Comparison of ENCODE assay signal across 1 cellular context in the genomic region with DNA sequence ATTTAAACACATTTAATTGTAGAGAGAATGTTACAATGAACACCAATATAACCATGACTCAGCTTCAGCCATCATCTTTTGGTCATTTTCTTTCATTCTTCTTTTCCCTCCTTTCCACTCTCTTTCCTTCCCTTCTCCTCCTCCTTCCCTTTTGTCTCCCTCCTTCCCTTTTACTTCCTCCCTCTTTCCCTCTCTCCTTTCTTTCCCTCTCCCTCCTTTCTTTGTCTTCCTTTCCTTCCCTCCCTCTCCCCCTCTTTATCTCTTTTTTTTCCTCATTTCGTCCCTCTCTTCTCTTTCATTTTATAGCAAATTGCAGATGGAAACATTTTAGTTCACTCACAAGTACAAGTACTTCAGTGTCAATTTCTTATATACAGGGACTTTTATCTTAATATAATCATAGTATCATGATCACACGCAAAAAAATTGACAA.
TF ChIP-seq lines count a peak whose summit lies in the region.

No MANE protein-coding gene starts in this region.

TF ChIP-seq in K562, 482 proteins besides CTCF, POLR2A, EP300 and RAD21 (continued from another document and continues in another):
- TF ChIP-seq, protein P1, sequence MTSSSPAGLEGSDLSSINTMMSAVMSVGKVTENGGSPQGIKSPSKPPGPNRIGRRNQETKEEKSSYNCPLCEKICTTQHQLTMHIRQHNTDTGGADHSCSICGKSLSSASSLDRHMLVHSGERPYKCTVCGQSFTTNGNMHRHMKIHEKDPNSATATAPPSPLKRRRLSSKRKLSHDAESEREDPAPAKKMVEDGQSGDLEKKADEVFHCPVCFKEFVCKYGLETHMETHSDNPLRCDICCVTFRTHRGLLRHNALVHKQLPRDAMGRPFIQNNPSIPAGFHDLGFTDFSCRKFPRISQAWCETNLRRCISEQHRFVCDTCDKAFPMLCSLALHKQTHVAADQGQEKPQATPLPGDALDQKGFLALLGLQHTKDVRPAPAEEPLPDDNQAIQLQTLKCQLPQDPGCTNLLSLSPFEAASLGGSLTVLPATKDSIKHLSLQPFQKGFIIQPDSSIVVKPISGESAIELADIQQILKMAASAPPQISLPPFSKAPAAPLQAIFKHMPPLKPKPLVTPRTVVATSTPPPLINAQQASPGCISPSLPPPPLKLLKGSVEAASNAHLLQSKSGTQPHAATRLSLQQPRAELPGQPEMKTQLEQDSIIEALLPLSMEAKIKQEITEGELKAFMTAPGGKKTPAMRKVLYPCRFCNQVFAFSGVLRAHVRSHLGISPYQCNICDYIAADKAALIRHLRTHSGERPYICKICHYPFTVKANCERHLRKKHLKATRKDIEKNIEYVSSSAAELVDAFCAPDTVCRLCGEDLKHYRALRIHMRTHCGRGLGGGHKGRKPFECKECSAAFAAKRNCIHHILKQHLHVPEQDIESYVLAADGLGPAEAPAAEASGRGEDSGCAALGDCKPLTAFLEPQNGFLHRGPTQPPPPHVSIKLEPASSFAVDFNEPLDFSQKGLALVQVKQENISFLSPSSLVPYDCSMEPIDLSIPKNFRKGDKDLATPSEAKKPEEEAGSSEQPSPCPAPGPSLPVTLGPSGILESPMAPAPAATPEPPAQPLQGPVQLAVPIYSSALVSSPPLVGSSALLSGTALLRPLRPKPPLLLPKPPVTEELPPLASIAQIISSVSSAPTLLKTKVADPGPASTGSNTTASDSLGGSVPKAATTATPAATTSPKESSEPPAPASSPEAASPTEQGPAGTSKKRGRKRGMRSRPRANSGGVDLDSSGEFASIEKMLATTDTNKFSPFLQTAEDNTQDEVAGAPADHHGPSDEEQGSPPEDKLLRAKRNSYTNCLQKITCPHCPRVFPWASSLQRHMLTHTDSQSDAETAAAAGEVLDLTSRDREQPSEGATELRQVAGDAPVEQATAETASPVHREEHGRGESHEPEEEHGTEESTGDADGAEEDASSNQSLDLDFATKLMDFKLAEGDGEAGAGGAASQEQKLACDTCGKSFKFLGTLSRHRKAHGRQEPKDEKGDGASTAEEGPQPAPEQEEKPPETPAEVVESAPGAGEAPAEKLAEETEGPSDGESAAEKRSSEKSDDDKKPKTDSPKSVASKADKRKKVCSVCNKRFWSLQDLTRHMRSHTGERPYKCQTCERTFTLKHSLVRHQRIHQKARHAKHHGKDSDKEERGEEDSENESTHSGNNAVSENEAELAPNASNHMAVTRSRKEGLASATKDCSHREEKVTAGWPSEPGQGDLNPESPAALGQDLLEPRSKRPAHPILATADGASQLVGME (CRISPR knock-in tag; IDR thresholded peaks at IDR 0.05) = no peak
- TF ChIP-seq, protein P2, sequence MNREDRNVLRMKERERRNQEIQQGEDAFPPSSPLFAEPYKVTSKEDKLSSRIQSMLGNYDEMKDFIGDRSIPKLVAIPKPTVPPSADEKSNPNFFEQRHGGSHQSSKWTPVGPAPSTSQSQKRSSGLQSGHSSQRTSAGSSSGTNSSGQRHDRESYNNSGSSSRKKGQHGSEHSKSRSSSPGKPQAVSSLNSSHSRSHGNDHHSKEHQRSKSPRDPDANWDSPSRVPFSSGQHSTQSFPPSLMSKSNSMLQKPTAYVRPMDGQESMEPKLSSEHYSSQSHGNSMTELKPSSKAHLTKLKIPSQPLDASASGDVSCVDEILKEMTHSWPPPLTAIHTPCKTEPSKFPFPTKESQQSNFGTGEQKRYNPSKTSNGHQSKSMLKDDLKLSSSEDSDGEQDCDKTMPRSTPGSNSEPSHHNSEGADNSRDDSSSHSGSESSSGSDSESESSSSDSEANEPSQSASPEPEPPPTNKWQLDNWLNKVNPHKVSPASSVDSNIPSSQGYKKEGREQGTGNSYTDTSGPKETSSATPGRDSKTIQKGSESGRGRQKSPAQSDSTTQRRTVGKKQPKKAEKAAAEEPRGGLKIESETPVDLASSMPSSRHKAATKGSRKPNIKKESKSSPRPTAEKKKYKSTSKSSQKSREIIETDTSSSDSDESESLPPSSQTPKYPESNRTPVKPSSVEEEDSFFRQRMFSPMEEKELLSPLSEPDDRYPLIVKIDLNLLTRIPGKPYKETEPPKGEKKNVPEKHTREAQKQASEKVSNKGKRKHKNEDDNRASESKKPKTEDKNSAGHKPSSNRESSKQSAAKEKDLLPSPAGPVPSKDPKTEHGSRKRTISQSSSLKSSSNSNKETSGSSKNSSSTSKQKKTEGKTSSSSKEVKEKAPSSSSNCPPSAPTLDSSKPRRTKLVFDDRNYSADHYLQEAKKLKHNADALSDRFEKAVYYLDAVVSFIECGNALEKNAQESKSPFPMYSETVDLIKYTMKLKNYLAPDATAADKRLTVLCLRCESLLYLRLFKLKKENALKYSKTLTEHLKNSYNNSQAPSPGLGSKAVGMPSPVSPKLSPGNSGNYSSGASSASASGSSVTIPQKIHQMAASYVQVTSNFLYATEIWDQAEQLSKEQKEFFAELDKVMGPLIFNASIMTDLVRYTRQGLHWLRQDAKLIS (CRISPR knock-in tag; IDR thresholded peaks at IDR 0.05) = no peak
- TF ChIP-seq NFRKB (IDR thresholded peaks at IDR 0.05; ENCODE audit: low read depth) = peak; percentile 91
- TF ChIP-seq PHF21A (IDR thresholded peaks at IDR 0.05; ENCODE audit: borderline replicate concordance, low read depth) = no peak
- TF ChIP-seq CBFA2T2 (conservative IDR thresholded peaks at IDR 0.05) = no peak
- peak; percentile 82 for TF ChIP-seq CC2D1A (IDR thresholded peaks at IDR 0.05)
- no peak for TF ChIP-seq ZNF165 (CRISPR knock-in tag; IDR thresholded peaks at IDR 0.05; ENCODE audit: borderline replicate concordance)
- TF ChIP-seq, protein P3, sequence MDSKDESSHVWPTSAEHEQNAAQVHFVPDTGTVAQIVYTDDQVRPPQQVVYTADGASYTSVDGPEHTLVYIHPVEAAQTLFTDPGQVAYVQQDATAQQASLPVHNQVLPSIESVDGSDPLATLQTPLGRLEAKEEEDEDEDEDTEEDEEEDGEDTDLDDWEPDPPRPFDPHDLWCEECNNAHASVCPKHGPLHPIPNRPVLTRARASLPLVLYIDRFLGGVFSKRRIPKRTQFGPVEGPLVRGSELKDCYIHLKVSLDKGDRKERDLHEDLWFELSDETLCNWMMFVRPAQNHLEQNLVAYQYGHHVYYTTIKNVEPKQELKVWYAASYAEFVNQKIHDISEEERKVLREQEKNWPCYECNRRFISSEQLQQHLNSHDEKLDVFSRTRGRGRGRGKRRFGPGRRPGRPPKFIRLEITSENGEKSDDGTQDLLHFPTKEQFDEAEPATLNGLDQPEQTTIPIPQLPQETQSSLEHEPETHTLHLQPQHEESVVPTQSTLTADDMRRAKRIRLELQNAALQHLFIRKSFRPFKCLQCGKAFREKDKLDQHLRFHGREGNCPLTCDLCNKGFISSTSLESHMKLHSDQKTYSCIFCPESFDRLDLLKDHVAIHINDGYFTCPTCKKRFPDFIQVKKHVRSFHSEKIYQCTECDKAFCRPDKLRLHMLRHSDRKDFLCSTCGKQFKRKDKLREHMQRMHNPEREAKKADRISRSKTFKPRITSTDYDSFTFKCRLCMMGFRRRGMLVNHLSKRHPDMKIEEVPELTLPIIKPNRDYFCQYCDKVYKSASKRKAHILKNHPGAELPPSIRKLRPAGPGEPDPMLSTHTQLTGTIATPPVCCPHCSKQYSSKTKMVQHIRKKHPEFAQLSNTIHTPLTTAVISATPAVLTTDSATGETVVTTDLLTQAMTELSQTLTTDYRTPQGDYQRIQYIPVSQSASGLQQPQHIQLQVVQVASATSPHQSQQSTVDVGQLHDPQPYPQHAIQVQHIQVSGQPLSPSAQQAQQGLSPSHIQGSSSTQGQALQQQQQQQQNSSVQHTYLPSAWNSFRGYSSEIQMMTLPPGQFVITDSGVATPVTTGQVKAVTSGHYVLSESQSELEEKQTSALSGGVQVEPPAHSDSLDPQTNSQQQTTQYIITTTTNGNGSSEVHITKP (IDR thresholded peaks at IDR 0.05; ENCODE audit: partially characterized antibody) = no peak
- TF ChIP-seq, protein P4, sequence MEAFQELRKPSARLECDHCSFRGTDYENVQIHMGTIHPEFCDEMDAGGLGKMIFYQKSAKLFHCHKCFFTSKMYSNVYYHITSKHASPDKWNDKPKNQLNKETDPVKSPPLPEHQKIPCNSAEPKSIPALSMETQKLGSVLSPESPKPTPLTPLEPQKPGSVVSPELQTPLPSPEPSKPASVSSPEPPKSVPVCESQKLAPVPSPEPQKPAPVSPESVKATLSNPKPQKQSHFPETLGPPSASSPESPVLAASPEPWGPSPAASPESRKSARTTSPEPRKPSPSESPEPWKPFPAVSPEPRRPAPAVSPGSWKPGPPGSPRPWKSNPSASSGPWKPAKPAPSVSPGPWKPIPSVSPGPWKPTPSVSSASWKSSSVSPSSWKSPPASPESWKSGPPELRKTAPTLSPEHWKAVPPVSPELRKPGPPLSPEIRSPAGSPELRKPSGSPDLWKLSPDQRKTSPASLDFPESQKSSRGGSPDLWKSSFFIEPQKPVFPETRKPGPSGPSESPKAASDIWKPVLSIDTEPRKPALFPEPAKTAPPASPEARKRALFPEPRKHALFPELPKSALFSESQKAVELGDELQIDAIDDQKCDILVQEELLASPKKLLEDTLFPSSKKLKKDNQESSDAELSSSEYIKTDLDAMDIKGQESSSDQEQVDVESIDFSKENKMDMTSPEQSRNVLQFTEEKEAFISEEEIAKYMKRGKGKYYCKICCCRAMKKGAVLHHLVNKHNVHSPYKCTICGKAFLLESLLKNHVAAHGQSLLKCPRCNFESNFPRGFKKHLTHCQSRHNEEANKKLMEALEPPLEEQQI (IDR thresholded peaks at IDR 0.05) = peak; percentile 45; the same call in 1 of the 2 replicates
- no peak for TF ChIP-seq ZNF561 (CRISPR knock-in tag; conservative IDR thresholded peaks at IDR 0.05)
- TF ChIP-seq, protein P5, sequence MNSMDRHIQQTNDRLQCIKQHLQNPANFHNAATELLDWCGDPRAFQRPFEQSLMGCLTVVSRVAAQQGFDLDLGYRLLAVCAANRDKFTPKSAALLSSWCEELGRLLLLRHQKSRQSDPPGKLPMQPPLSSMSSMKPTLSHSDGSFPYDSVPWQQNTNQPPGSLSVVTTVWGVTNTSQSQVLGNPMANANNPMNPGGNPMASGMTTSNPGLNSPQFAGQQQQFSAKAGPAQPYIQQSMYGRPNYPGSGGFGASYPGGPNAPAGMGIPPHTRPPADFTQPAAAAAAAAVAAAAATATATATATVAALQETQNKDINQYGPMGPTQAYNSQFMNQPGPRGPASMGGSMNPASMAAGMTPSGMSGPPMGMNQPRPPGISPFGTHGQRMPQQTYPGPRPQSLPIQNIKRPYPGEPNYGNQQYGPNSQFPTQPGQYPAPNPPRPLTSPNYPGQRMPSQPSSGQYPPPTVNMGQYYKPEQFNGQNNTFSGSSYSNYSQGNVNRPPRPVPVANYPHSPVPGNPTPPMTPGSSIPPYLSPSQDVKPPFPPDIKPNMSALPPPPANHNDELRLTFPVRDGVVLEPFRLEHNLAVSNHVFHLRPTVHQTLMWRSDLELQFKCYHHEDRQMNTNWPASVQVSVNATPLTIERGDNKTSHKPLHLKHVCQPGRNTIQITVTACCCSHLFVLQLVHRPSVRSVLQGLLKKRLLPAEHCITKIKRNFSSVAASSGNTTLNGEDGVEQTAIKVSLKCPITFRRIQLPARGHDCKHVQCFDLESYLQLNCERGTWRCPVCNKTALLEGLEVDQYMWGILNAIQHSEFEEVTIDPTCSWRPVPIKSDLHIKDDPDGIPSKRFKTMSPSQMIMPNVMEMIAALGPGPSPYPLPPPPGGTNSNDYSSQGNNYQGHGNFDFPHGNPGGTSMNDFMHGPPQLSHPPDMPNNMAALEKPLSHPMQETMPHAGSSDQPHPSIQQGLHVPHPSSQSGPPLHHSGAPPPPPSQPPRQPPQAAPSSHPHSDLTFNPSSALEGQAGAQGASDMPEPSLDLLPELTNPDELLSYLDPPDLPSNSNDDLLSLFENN (IDR thresholded peaks at IDR 0.05; ENCODE audit: low read depth in 2 of 2, low read length in 2 of 2) = no peak
- TF ChIP-seq, protein P6, sequence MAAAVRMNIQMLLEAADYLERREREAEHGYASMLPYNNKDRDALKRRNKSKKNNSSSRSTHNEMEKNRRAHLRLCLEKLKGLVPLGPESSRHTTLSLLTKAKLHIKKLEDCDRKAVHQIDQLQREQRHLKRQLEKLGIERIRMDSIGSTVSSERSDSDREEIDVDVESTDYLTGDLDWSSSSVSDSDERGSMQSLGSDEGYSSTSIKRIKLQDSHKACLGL (CRISPR knock-in tag; IDR thresholded peaks at IDR 0.05; ENCODE audit: borderline replicate concordance, poor library complexity, severe bottlenecking) = no peak
- TF ChIP-seq, protein P7, sequence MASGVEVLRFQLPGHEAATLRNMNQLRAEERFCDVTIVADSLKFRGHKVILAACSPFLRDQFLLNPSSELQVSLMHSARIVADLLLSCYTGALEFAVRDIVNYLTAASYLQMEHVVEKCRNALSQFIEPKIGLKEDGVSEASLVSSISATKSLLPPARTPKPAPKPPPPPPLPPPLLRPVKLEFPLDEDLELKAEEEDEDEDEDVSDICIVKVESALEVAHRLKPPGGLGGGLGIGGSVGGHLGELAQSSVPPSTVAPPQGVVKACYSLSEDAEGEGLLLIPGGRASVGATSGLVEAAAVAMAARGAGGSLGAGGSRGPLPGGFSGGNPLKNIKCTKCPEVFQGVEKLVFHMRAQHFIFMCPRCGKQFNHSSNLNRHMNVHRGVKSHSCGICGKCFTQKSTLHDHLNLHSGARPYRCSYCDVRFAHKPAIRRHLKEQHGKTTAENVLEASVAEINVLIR (CRISPR knock-in tag; IDR thresholded peaks at IDR 0.05) = no peak
- peak; percentile 62 to 98 for TF ChIP-seq KDM1A (IDR thresholded peaks at IDR 0.05)
- no peak for TF ChIP-seq SIN3B (IDR thresholded peaks at IDR 0.05; ENCODE audit: low read depth)
- TF ChIP-seq, protein P8, sequence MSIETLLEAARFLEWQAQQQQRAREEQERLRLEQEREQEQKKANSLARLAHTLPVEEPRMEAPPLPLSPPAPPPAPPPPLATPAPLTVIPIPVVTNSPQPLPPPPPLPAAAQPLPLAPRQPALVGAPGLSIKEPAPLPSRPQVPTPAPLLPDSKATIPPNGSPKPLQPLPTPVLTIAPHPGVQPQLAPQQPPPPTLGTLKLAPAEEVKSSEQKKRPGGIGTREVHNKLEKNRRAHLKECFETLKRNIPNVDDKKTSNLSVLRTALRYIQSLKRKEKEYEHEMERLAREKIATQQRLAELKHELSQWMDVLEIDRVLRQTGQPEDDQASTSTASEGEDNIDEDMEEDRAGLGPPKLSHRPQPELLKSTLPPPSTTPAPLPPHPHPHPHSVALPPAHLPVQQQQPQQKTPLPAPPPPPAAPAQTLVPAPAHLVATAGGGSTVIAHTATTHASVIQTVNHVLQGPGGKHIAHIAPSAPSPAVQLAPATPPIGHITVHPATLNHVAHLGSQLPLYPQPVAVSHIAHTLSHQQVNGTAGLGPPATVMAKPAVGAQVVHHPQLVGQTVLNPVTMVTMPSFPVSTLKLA (conservative IDR thresholded peaks at IDR 0.05) = 0 out of 4 replicates have a peak, but pooled peaks of 1 of the 2 experiments have one; percentile 44
- peak; percentile 88 for TF ChIP-seq ARHGAP35 (IDR thresholded peaks at IDR 0.05; ENCODE audit: partially characterized antibody)
- TF ChIP-seq HNRNPLL (IDR thresholded peaks at IDR 0.05; ENCODE audit: low read depth, low read length, poor library complexity, severe bottlenecking) = no peak
- TF ChIP-seq WHSC1 (IDR thresholded peaks at IDR 0.05; ENCODE audit: low read length) = no peak
- TF ChIP-seq HDAC2 (IDR thresholded peaks at IDR 0.05) = peak; percentile 69
- TF ChIP-seq NR4A1 (CRISPR knock-in tag; IDR thresholded peaks at IDR 0.05) = no peak
- no peak for TF ChIP-seq NR4A1 (tag; IDR thresholded peaks at IDR 0.05)
- peak; percentile 48; the same call in 1 of the 2 replicates for TF ChIP-seq LEF1 (IDR thresholded peaks at IDR 0.05)
- TF ChIP-seq, protein P9, sequence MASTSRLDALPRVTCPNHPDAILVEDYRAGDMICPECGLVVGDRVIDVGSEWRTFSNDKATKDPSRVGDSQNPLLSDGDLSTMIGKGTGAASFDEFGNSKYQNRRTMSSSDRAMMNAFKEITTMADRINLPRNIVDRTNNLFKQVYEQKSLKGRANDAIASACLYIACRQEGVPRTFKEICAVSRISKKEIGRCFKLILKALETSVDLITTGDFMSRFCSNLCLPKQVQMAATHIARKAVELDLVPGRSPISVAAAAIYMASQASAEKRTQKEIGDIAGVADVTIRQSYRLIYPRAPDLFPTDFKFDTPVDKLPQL (IDR thresholded peaks at IDR 0.05; ENCODE audit: extremely low read depth, insufficient read length) = no peak
